9 cellular contexts compared by ENCODE assay signal in the genomic region with DNA sequence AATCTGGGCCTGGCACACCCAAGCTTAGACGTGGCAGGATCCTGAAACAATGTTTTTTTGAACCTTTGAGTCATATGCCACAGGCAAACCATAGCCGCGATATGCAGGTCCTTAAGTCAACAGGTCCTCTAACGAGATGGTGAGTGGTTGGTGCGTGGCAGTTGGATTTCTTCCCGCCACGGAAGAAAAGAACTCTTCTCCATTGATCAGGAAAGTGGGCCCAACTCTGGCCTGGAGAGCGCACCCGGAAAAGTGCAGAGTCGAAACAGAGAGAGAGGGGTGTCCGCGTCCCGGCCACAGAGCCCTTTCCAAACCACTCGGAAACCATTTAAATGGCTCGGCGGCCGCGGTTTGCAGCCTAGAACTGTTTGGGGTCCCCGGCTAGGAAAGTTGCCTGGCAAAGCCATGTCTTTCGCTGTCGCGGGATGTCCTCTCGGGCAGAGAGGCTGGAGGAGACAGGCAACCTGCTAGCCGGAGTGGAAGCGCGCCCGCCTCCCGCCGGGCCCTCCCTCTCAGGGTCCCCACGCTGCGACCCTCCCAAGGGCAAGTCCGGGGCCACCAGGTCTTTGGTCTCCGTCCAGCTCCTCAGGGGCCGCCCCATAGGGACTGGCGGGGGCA. TPM values are rescaled to one million over a fixed set of nuclear protein-coding genes. Genes with fewer than 3 reads are reported as not detected.
DNase-seq lines count a peak whose midpoint lies in the region; ATAC-seq and TF ChIP-seq lines count a peak whose summit lies in the region.
"Had no signal": no experiment of that assay in that cellular context is flagged by ENCODE, and none has a peak within 500 bp of the region (broad histone marks: within the 10 kb centered on the region; RNA-seq: fewer than 3 reads in every experiment).

No MANE protein-coding gene starts in this region.

- peak overlapping the region; percentile 75 to 99 for H3K9ac ChIP-seq in duodenal mucosa (ENCODE audit: low read depth in 1 of 2, low read length in 2 of 2)

- CTCF ChIA-PET in Calu3 (lab: Charles Lee): interaction anchor here (0.9 to 4.0 kb wide), 5 partner anchors 14 to 800 kb away, joined by 3 to 29 read pairs (median 4); no protein-coding TSS in a partner anchor

- H3K27ac Mint-ChIP-seq in Calu3 (ENCODE audit: unreplicated experiment): peak overlapping the region; percentile 92
- H3K27ac Mint-ChIP-seq in mesothelial cell of epicardium: peak overlapping the region; percentile 74

- H3K36me3 ChIP-seq in duodenal mucosa (ENCODE audit: control insufficient read depth in 1 of 2, insufficient read depth in 2 of 2, low read length in 2 of 2): no peaks in the 10 kb centered on the region
- H3K36me3 ChIP-seq: SJSA1 had no signal

- ATAC-seq in GM21717 (IDR thresholded peaks at IDR 0.05; ENCODE audit: unreplicated experiment): peak; percentile 9

- H3K4me3 Mint-ChIP-seq in Calu3 (ENCODE audit: low read depth, unreplicated experiment) (peak overlapping the region; percentile 83), mesothelial cell of epicardium (peak overlapping the region; percentile 93)

- DNase-seq in Calu3 (peak; percentile 49), NCI-H748 treated with DMSO at 0.1 percent for 48 hours (lab: John Stamatoyannopoulos, UW) (peak; percentile 47), mesothelial cell of epicardium (ENCODE audit: low spot score in 2 of 2, unreplicated experiment in 2 of 2) (peak in 1 of 2 experiments; percentile 38), ureter (ENCODE audit: low spot score) (peak; percentile 44), GM03348 (ENCODE audit: low spot score) (no peak), KG1 (lab: John Stamatoyannopoulos, UW) (no peak)

- peak overlapping the region; percentile 89 to 96 for H3K4me3 ChIP-seq in duodenal mucosa (ENCODE audit: low read depth in 1 of 2, low read length in 2 of 2)

- H3K27me3 Mint-ChIP-seq in Calu3 (ENCODE audit: unreplicated experiment) (no peaks in the 10 kb centered on the region), mesothelial cell of epicardium (ENCODE audit: low read depth) (peaks cover 50% of the 10 kb centered on the region)

- no peak for TF ChIP-seq CTCF in Calu3 (IDR thresholded peaks at IDR 0.05; ENCODE audit: unreplicated experiment)
- TF ChIP-seq CTCF in mesothelial cell of epicardium (IDR thresholded peaks at IDR 0.05; ENCODE audit: unreplicated experiment): no peak

- H3K27ac ChIP-seq in duodenal mucosa (ENCODE audit: low read depth, low read length): peak overlapping the region; percentile 97
- H3K27ac ChIP-seq: SJSA1 had no signal

- H3K9me3 Mint-ChIP-seq in Calu3 (ENCODE audit: low read depth, unreplicated experiment) (no peaks in the 10 kb centered on the region), mesothelial cell of epicardium (no peaks in the 10 kb centered on the region)

- H3K36me3 Mint-ChIP-seq in Calu3 (ENCODE audit: insufficient read depth, unreplicated experiment) (peaks cover 37% of the 10 kb centered on the region), mesothelial cell of epicardium (no peaks in the 10 kb centered on the region)

- no TSS peak for BruUV-seq in Calu3 (replicated peaks; lab: Mats Ljungman, UMichigan)

- peaks cover 13 to 29% of the 10 kb centered on the region in 2 donors for H3K4me1 ChIP-seq in duodenal mucosa (ENCODE audit: control insufficient read depth in 1 of 2, insufficient read depth in 2 of 2, low read length in 2 of 2)

- no peaks in the 10 kb centered on the region for H3K27me3 ChIP-seq in duodenal mucosa (ENCODE audit: control insufficient read depth in 1 of 2, insufficient read depth in 2 of 2, low read length in 2 of 2)

- no peaks in the 10 kb centered on the region for H3K9me3 ChIP-seq in duodenal mucosa (ENCODE audit: control insufficient read depth in 1 of 2, low read length in 2 of 2)
- H3K9me3 ChIP-seq: SJSA1 had no signal

- H3K4me1 Mint-ChIP-seq in Calu3 (ENCODE audit: low read depth, unreplicated experiment): peaks cover 32% of the 10 kb centered on the region
- H3K4me1 Mint-ChIP-seq in mesothelial cell of epicardium: peaks cover 23% of the 10 kb centered on the region

- intact Hi-C loops in Calu3 (cut with micrococcal nuclease; ENCODE audit: unreplicated experiment): loop anchor here (2.0 to 10.0 kb wide), 3 partner anchors 26 to 442 kb away; no protein-coding TSS in a partner anchor

RNA-seq across cellular contexts. Expression of a gene that starts 0.8 kb away (rescaled TPM):
- total RNA-seq in Calu3 (2022) (75.0 and 79.8 TPM in 2 replicates), mesothelial cell of epicardium (8.2 to 10.1 TPM (median 8.3 TPM) in 3 replicates), ureter (41.5 TPM)

Comparison
In these comparisons a context has a peak if more than half of its experiments do, and no peak if none do; other contexts are left out.
1. DNase-seq: peak in Calu3 (single experiment), NCI-H748 treated with DMSO at 0.1 percent for 48 hours (single experiment) and ureter (single experiment); none in GM03348 (single experiment) and KG1 (single experiment).